Comparison of ENCODE assay signal across 14 cellular contexts in genomic region chr9:19720374-19720773, GRCh38.
DNase-seq lines count a peak whose midpoint lies in the region; ATAC-seq and TF ChIP-seq lines count a peak whose summit lies in the region.
"Had no signal": no experiment of that assay in that cellular context is flagged by ENCODE, and none has a peak within 500 bp of the region (broad histone marks: within the 10 kb centered on the region; RNA-seq: fewer than 3 reads in every experiment).

No MANE protein-coding gene starts in this region.

- TF ChIP-seq POLR2A in breast epithelium (IDR thresholded peaks at IDR 0.05), result no peak

- no peaks in the 10 kb centered on the region for H3K79me2 ChIP-seq in hepatocyte

- intact Hi-C loops in MCF 10A (cut with micrococcal nuclease) (no loop called here), breast epithelium (cut with DNase I; ENCODE audit: low total_unique reads) (no loop called here), natural killer cell (cut with micrococcal nuclease) (no loop called here)

- DNase-seq in MCF 10A (ENCODE audit: unreplicated experiment), result peak; percentile 61
- no peak for DNase-seq in breast epithelium (ENCODE audit: low spot score in 2 of 2)
- DNase-seq in WTC11 (ENCODE audit: low spot score), result no peak
- DNase-seq in hepatocyte (ENCODE audit: low spot score), result peak; percentile 73
- peak; percentile 55 for DNase-seq in superior temporal gyrus (ENCODE audit: extremely low spot score)
- DNase-seq in SIG-M5 (lab: John Stamatoyannopoulos, UW), result no peak
- no peak for DNase-seq in natural killer cell
- no peak for DNase-seq in H7
- DNase-seq: activated T-cell treated with anti-CD3 and anti-CD28 coated beads for 4 hours, cortex of kidney, NCI-H446 treated with DMSO at 0.1 percent for 48 hours, T-helper 17 cell, upper lobe of right lung had no signal

- no peaks in the 10 kb centered on the region for H3K9me2 ChIP-seq in hepatocyte (replicated peaks; ENCODE audit: insufficient read depth)

- H3K9me3 ChIP-seq in breast epithelium, result no peaks in the 10 kb centered on the region
- H3K9me3 ChIP-seq in hepatocyte (ENCODE audit: low read depth), result no peaks in the 10 kb centered on the region
- H3K9me3 ChIP-seq: upper lobe of right lung had no signal

- CTCF ChIA-PET in MCF 10A (lab: Yijun Ruan, JAX), result interaction anchor here (0.7 kb wide), 1 partner anchor 225 kb away, joined by 3 read pairs; no protein-coding TSS in a partner anchor
- CTCF ChIA-PET in WTC11 (lab: Charles Lee), result interaction anchor here (0.6 kb wide), 1 partner anchor 255 kb away, joined by 3 read pairs; no protein-coding TSS in a partner anchor

- H3K4me3 Mint-ChIP-seq in MCF 10A (ENCODE audit: unreplicated experiment), result no peak overlapping the region
- no peak overlapping the region for H3K4me3 Mint-ChIP-seq in WTC11
- no peak overlapping the region for H3K4me3 Mint-ChIP-seq in natural killer cell
- H3K4me3 Mint-ChIP-seq: T-helper 17 cell had no signal

- no peaks in the 10 kb centered on the region for H3K4me1 Mint-ChIP-seq in MCF 10A (ENCODE audit: insufficient read depth, unreplicated experiment)
- peaks cover 8% of the 10 kb centered on the region for H3K4me1 Mint-ChIP-seq in WTC11
- no peaks in the 10 kb centered on the region for H3K4me1 Mint-ChIP-seq in natural killer cell
- H3K4me1 Mint-ChIP-seq: T-helper 17 cell had no signal

- TF ChIP-seq CTCF in MCF 10A (IDR thresholded peaks at IDR 0.05; ENCODE audit: unreplicated experiment) (no peak), breast epithelium (IDR thresholded peaks at IDR 0.05) (no peak), WTC11 (IDR thresholded peaks at IDR 0.05) (no peak), hepatocyte (IDR thresholded peaks at IDR 0.05; ENCODE audit: poor library complexity) (no peak), natural killer cell (IDR thresholded peaks at IDR 0.05) (no peak)

- peak; percentile 62; the same call in 1 of the 2 replicates for ATAC-seq in WTC11
- no peak for ATAC-seq in natural killer cell
- ATAC-seq: T-helper 17 cell, upper lobe of right lung had no signal

- WGBS in hepatocyte (ENCODE audit: low lambda C conversion rate, missing lambda C conversion rate), result 13% methylated on average over 3 of the region's 3 CpGs

- no peak overlapping the region for H3K4me3 ChIP-seq in breast epithelium
- no peak overlapping the region for H3K4me3 ChIP-seq in hepatocyte
- H3K4me3 ChIP-seq in H7 (ENCODE audit: insufficient read depth, low read depth, low read length), result no peak overlapping the region
- H3K4me3 ChIP-seq: upper lobe of right lung had no signal

- H3K27me3 Mint-ChIP-seq in MCF 10A (ENCODE audit: insufficient read depth, unreplicated experiment) (peaks cover 23% of the 10 kb centered on the region), WTC11 (ENCODE audit: low read depth) (no peaks in the 10 kb centered on the region), natural killer cell (ENCODE audit: low read depth in 2 of 2) (no peaks in the 10 kb centered on the region)
- H3K27me3 Mint-ChIP-seq: T-helper 17 cell had no signal

- BruUV-seq in MCF 10A (replicated peaks; lab: Mats Ljungman, UMichigan), result no TSS peak

- H4K20me1 ChIP-seq in hepatocyte (ENCODE audit: insufficient read depth, poor library complexity, severe bottlenecking), result no peaks in the 10 kb centered on the region

- H3K9me3 Mint-ChIP-seq in MCF 10A (ENCODE audit: unreplicated experiment) (no peaks in the 10 kb centered on the region), WTC11 (no peaks in the 10 kb centered on the region), natural killer cell (no peaks in the 10 kb centered on the region)

- no peaks in the 10 kb centered on the region for H3K4me1 ChIP-seq in breast epithelium
- H3K4me1 ChIP-seq in hepatocyte (ENCODE audit: insufficient read depth), result no peaks in the 10 kb centered on the region
- H3K4me1 ChIP-seq: upper lobe of right lung had no signal

- no peak overlapping the region for H3K4me2 ChIP-seq in hepatocyte
- H3K4me2 ChIP-seq: KMS-11 had no signal

- POLR2A ChIA-PET in MCF 10A (lab: Yijun Ruan, JAX), result no interaction called here
- POLR2A ChIA-PET in WTC11 (lab: Charles Lee), result no interaction called here

- H3K36me3 ChIP-seq in breast epithelium, result no peaks in the 10 kb centered on the region
- no peaks in the 10 kb centered on the region for H3K36me3 ChIP-seq in hepatocyte (replicated peaks; ENCODE audit: insufficient read depth, low read depth)
- no peaks in the 10 kb centered on the region for H3K36me3 ChIP-seq in H7 (replicated peaks; ENCODE audit: control insufficient read depth, insufficient read depth, low read length)
- H3K36me3 ChIP-seq: upper lobe of right lung had no signal

- no peaks in the 10 kb centered on the region for H3K36me3 Mint-ChIP-seq in MCF 10A (ENCODE audit: insufficient read depth, unreplicated experiment)
- no peaks in the 10 kb centered on the region for H3K36me3 Mint-ChIP-seq in WTC11
- no peaks in the 10 kb centered on the region for H3K36me3 Mint-ChIP-seq in natural killer cell

- H2AFZ ChIP-seq in hepatocyte, result no peak overlapping the region

- H3K27ac Mint-ChIP-seq in MCF 10A (ENCODE audit: low read depth, unreplicated experiment) (no peak overlapping the region), WTC11 (no peak overlapping the region), natural killer cell (no peak overlapping the region)
- H3K27ac Mint-ChIP-seq: T-helper 17 cell had no signal

- no peaks in the 10 kb centered on the region for H3K27me3 ChIP-seq in breast epithelium
- H3K27me3 ChIP-seq in hepatocyte, result no peaks in the 10 kb centered on the region
- H3K27me3 ChIP-seq in H7 (ENCODE audit: control insufficient read depth, insufficient read depth, low read length), result no peaks in the 10 kb centered on the region
- H3K27me3 ChIP-seq: upper lobe of right lung had no signal

- no peak overlapping the region for H3K27ac ChIP-seq in breast epithelium
- no peak overlapping the region for H3K27ac ChIP-seq in hepatocyte
- H3K27ac ChIP-seq: KMS-11, upper lobe of right lung had no signal

TF ChIP-seq in WTC11, 78 proteins besides CTCF, POLR2A, EP300 and RAD21 (continues in another document):
- TF ChIP-seq SMAD3 (CRISPR knock-in tag; IDR thresholded peaks at IDR 0.05; ENCODE audit: borderline replicate concordance) (no peak), ZNF232 (CRISPR knock-in tag; IDR thresholded peaks at IDR 0.05) (peak; percentile 42; the same call in 1 of the 2 replicates), JAZF1 (CRISPR knock-in tag; IDR thresholded peaks at IDR 0.05) (no peak), CREM (CRISPR knock-in tag; IDR thresholded peaks at IDR 0.05) (no peak), TEAD1 (CRISPR knock-in tag; IDR thresholded peaks at IDR 0.05) (peak; percentile 27; the same call in 1 of the 2 replicates), TEAD4 (CRISPR knock-in tag; IDR thresholded peaks at IDR 0.05) (0 out of 2 replicates have a peak, but pooled peaks have one; percentile 54), ELF4 (CRISPR knock-in tag; IDR thresholded peaks at IDR 0.05; ENCODE audit: low read depth) (no peak), JUN (CRISPR knock-in tag; IDR thresholded peaks at IDR 0.05) (peak; percentile 31; the same call in 1 of the 2 replicates)
- TF ChIP-seq, protein P1, sequence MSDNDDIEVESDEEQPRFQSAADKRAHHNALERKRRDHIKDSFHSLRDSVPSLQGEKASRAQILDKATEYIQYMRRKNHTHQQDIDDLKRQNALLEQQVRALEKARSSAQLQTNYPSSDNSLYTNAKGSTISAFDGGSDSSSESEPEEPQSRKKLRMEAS (CRISPR knock-in tag; IDR thresholded peaks at IDR 0.05), result 0 out of 2 replicates have a peak, but pooled peaks have one; percentile 20
- TF ChIP-seq, protein P2, sequence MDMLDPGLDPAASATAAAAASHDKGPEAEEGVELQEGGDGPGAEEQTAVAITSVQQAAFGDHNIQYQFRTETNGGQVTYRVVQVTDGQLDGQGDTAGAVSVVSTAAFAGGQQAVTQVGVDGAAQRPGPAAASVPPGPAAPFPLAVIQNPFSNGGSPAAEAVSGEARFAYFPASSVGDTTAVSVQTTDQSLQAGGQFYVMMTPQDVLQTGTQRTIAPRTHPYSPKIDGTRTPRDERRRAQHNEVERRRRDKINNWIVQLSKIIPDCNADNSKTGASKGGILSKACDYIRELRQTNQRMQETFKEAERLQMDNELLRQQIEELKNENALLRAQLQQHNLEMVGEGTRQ (CRISPR knock-in tag; IDR thresholded peaks at IDR 0.05), result no peak
- TF ChIP-seq, protein P3, sequence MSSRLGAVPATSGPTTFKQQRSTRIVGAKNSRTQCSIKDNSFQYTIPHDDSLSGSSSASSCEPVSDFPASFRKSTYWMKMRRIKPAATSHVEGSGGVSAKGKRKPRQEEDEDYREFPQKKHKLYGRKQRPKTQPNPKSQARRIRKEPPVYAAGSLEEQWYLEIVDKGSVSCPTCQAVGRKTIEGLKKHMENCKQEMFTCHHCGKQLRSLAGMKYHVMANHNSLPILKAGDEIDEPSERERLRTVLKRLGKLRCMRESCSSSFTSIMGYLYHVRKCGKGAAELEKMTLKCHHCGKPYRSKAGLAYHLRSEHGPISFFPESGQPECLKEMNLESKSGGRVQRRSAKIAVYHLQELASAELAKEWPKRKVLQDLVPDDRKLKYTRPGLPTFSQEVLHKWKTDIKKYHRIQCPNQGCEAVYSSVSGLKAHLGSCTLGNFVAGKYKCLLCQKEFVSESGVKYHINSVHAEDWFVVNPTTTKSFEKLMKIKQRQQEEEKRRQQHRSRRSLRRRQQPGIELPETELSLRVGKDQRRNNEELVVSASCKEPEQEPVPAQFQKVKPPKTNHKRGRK (CRISPR knock-in tag; IDR thresholded peaks at IDR 0.05; ENCODE audit: borderline replicate concordance), result no peak
- TF ChIP-seq, protein P4, sequence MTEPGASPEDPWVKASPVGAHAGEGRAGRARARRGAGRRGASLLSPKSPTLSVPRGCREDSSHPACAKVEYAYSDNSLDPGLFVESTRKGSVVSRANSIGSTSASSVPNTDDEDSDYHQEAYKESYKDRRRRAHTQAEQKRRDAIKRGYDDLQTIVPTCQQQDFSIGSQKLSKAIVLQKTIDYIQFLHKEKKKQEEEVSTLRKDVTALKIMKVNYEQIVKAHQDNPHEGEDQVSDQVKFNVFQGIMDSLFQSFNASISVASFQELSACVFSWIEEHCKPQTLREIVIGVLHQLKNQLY (CRISPR knock-in tag; IDR thresholded peaks at IDR 0.05), result no peak

Comparison
In these comparisons a context has a peak if more than half of its experiments do, and no peak if none do; other contexts are left out.
1. DNase-seq: peak in MCF 10A (single experiment), hepatocyte (single experiment) and superior temporal gyrus (single experiment); none in breast epithelium (0 of 2), WTC11 (single experiment), SIG-M5 (single experiment), natural killer cell (single experiment) and H7 (single experiment).